1 cellular context compared by ENCODE assay signal in the genomic region with DNA sequence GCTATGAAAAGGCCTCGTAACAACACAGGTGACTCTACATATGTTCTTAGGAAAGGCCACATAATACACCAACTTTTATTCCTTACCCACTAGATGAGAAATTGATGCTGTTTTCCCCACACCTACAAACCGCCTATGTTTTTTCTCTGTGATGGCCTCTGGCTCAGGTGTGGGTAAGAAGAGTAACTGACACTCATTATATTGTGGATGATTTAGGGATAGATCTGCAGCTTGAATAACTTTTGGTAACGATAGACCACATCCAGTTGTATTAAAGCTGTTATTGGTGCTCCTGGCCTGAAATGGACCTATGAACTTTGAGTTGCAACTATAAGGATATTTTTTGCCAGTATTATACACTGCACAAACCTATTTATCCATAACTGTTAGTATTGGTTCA.
TF ChIP-seq lines count a peak whose summit lies in the region.

No MANE protein-coding gene starts in this region.

TF ChIP-seq in GM12878, 131 proteins besides CTCF, POLR2A, EP300 and RAD21:
- TF ChIP-seq NBN (IDR thresholded peaks at IDR 0.05) (no peak), POLR2AphosphoS2 (IDR thresholded peaks at IDR 0.05; ENCODE audit: low read depth, low read length) (0 out of 2 replicates have a peak, but pooled peaks have one; percentile 41), CEBPB (IDR thresholded peaks at IDR 0.05; ENCODE audit: borderline replicate concordance in 1 of 2, low read depth in 2 of 2, low read length in 2 of 2) (no peak), SMC3 (IDR thresholded peaks at IDR 0.05; ENCODE audit: borderline replicate concordance, low read length) (no peak), POLR2AphosphoS5 (IDR thresholded peaks at IDR 0.05; ENCODE audit: low read length) (peak; percentile 39; the same call in 1 of the 2 replicates), BCL11A (IDR thresholded peaks at IDR 0.05; ENCODE audit: low read depth, low read length) (no peak), BHLHE40 (IDR thresholded peaks at IDR 0.05; ENCODE audit: borderline replicate concordance in 1 of 2, low read depth in 2 of 2, low read length in 1 of 2) (no peak), HDGF (IDR thresholded peaks at IDR 0.05) (no peak), GABPA (IDR thresholded peaks at IDR 0.05; ENCODE audit: low read depth) (no peak), STAT3 (IDR thresholded peaks at IDR 0.05; ENCODE audit: low read depth, low read length) (no peak), ZNF622 (IDR thresholded peaks at IDR 0.05) (no peak)
- TF ChIP-seq, protein P1, sequence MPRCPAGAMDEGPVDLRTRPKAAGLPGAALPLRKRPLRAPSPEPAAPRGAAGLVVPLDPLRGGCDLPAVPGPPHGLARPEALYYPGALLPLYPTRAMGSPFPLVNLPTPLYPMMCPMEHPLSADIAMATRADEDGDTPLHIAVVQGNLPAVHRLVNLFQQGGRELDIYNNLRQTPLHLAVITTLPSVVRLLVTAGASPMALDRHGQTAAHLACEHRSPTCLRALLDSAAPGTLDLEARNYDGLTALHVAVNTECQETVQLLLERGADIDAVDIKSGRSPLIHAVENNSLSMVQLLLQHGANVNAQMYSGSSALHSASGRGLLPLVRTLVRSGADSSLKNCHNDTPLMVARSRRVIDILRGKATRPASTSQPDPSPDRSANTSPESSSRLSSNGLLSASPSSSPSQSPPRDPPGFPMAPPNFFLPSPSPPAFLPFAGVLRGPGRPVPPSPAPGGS (IDR thresholded peaks at IDR 0.05; ENCODE audit: borderline replicate concordance, insufficient read depth, low read depth, low read length, poor library complexity, severe bottlenecking) = no peak
- TF ChIP-seq, protein P2, sequence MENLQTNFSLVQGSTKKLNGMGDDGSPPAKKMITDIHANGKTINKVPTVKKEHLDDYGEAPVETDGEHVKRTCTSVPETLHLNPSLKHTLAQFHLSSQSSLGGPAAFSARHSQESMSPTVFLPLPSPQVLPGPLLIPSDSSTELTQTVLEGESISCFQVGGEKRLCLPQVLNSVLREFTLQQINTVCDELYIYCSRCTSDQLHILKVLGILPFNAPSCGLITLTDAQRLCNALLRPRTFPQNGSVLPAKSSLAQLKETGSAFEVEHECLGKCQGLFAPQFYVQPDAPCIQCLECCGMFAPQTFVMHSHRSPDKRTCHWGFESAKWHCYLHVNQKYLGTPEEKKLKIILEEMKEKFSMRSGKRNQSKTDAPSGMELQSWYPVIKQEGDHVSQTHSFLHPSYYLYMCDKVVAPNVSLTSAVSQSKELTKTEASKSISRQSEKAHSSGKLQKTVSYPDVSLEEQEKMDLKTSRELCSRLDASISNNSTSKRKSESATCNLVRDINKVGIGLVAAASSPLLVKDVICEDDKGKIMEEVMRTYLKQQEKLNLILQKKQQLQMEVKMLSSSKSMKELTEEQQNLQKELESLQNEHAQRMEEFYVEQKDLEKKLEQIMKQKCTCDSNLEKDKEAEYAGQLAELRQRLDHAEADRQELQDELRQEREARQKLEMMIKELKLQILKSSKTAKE (IDR thresholded peaks at IDR 0.05; ENCODE audit: low read depth, poor library complexity, severe bottlenecking) = no peak
